8 cellular contexts compared by ENCODE assay signal in the genomic region with DNA sequence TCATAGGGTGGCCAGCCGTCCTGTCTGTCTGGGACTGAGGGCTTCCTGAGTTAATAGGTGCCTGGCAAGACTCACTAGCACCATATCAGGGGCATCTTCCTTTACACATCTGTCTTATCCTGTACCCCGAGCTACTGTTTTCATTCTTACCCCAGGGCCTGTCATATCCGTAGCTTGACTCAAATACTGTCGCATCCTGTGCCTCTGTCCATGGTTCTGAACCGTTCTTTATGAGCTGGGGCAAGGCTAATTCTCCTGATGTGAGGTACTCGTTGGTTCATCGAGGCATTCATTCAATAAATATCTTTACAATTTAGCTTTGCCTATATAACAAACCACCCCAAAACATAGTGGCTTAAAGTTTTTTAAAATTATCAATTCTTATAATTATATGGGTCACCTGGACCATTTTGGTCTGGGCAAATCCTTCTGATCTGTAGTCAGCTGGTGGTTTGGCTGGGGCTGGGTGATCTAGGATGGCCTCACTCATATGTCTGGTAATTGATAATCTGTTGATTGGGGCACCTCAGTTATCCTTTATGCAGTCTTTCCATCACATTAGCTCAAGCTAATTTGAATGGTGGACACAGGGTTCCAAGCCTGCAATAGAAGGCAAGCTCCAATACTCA.
DNase-seq lines count a peak whose midpoint lies in the region; ATAC-seq and TF ChIP-seq lines count a peak whose summit lies in the region.

No MANE protein-coding gene starts in this region.

- H3K9me2 ChIP-seq in GM23338 (ENCODE audit: insufficient read depth), result no peaks in the 10 kb centered on the region

- no peaks in the 10 kb centered on the region for H4K20me1 ChIP-seq in GM23338 (replicated peaks; ENCODE audit: insufficient read depth)

- H3F3A ChIP-seq in GM23338 (replicated peaks; ENCODE audit: low read depth), result no peaks in the 10 kb centered on the region

- H3K9me3 Mint-ChIP-seq in GM23338, result no peaks in the 10 kb centered on the region
- no peaks in the 10 kb centered on the region for H3K9me3 Mint-ChIP-seq in natural killer cell treated with Interleukin-12 subunit alpha and Interleukin-12 subunit beta and Interleukin-15 and Interleukin-18, amount 100 ng/mL, for 72 hours

- DNase-seq in GM23338 (ENCODE audit: low spot score), result peak; percentile 87
- DNase-seq in SK-MEL-5 (ENCODE audit: low read depth, low spot score), result peak; percentile 38
- DNase-seq in body of pancreas, result peak in 3 of 4 donors; percentile 21 to 38 (median 26)
- DNase-seq in natural killer cell treated with Interleukin-12 subunit alpha and Interleukin-12 subunit beta and Interleukin-15 and Interleukin-18, amount 100 ng/mL, for 72 hours (ENCODE audit: low spot score), result no peak
- DNase-seq in epidermal melanocyte (ENCODE audit: insufficient read length, low spot score), result no peak
- no peak for DNase-seq in D341Med (ENCODE audit: low spot score)
- no peak for DNase-seq in NCI-H510A treated with DMSO at 0.1 percent for 48 hours (lab: John Stamatoyannopoulos, UW)

- ATAC-seq in GM23338, result peak; percentile 73
- ATAC-seq in body of pancreas, result no peak
- ATAC-seq in natural killer cell treated with Interleukin-12 subunit alpha and Interleukin-12 subunit beta and Interleukin-15 and Interleukin-18, amount 100 ng/mL, for 72 hours, result peak; percentile 38 to 69
- ATAC-seq in GM21526 (IDR thresholded peaks at IDR 0.05; ENCODE audit: low FRiP score, unreplicated experiment), result no peak

- WGBS in body of pancreas, 2 donors, result 16 to 22% methylated on average over 7 of the region's 7 CpGs

- H3K36me3 Mint-ChIP-seq in GM23338 (ENCODE audit: low read depth), result no peaks in the 10 kb centered on the region
- no peaks in the 10 kb centered on the region for H3K36me3 Mint-ChIP-seq in natural killer cell treated with Interleukin-12 subunit alpha and Interleukin-12 subunit beta and Interleukin-15 and Interleukin-18, amount 100 ng/mL, for 72 hours

- H3K4me1 Mint-ChIP-seq in GM23338, result peaks cover 22% of the 10 kb centered on the region
- H3K4me1 Mint-ChIP-seq in natural killer cell treated with Interleukin-12 subunit alpha and Interleukin-12 subunit beta and Interleukin-15 and Interleukin-18, amount 100 ng/mL, for 72 hours (ENCODE audit: low read depth in 2 of 2), result peaks cover 4 to 5% of the 10 kb centered on the region in 2 donors

- no peaks in the 10 kb centered on the region for H3K9me3 ChIP-seq in body of pancreas

- intact Hi-C loops in body of pancreas (cut with DNase I), result no loop called here

- H3K4me1 ChIP-seq in GM23338 (ENCODE audit: insufficient read depth) (no peaks in the 10 kb centered on the region), body of pancreas (no peaks in the 10 kb centered on the region)

- no peak overlapping the region for H3K27ac Mint-ChIP-seq in GM23338
- H3K27ac Mint-ChIP-seq in natural killer cell treated with Interleukin-12 subunit alpha and Interleukin-12 subunit beta and Interleukin-15 and Interleukin-18, amount 100 ng/mL, for 72 hours, result no peak overlapping the region

- no peak overlapping the region for H2AFZ ChIP-seq in GM23338

- TF ChIP-seq CTCF in GM23338 (conservative IDR thresholded peaks at IDR 0.05; ENCODE audit: low read depth in 2 of 2) (no peak), body of pancreas (IDR thresholded peaks at IDR 0.05) (no peak)

- H3K4me3 ChIP-seq in GM23338 (no peak overlapping the region), body of pancreas (no peak overlapping the region)

- in situ Hi-C loops in SK-MEL-5 (cut with HindIII; ENCODE audit: low pct_unique_long_range_greater_than_20kb, low sequenced_read_pairs), result no loop called here

- H3K4me3 Mint-ChIP-seq in GM23338, result no peak overlapping the region
- H3K4me3 Mint-ChIP-seq in natural killer cell treated with Interleukin-12 subunit alpha and Interleukin-12 subunit beta and Interleukin-15 and Interleukin-18, amount 100 ng/mL, for 72 hours, result no peak overlapping the region

- H3K79me2 ChIP-seq in GM23338 (replicated peaks; ENCODE audit: insufficient read depth), result no peaks in the 10 kb centered on the region

- no peak overlapping the region for H3K27ac ChIP-seq in GM23338 (ENCODE audit: low read depth)
- no peak overlapping the region for H3K27ac ChIP-seq in body of pancreas

- H3K27me3 Mint-ChIP-seq in GM23338 (ENCODE audit: insufficient read depth, low read depth, poor library complexity), result peaks cover 7% of the 10 kb centered on the region
- peaks cover 42 to 51% of the 10 kb centered on the region in 2 donors for H3K27me3 Mint-ChIP-seq in natural killer cell treated with Interleukin-12 subunit alpha and Interleukin-12 subunit beta and Interleukin-15 and Interleukin-18, amount 100 ng/mL, for 72 hours

- H3K4me2 ChIP-seq in GM23338, result no peak overlapping the region

- no peak for TF ChIP-seq POLR2A in body of pancreas (IDR thresholded peaks at IDR 0.05)

- H3K36me3 ChIP-seq in GM23338 (ENCODE audit: insufficient read depth) (no peaks in the 10 kb centered on the region), body of pancreas (replicated peaks in 1 of 2; ENCODE audit: insufficient read depth in 1 of 2, low read depth in 2 of 2) (no peaks in the 10 kb centered on the region)

- H3K27me3 ChIP-seq in GM23338 (ENCODE audit: insufficient read depth) (no peaks in the 10 kb centered on the region), body of pancreas (no peaks in the 10 kb centered on the region)

TF ChIP-seq in GM23338, 12 proteins besides CTCF, POLR2A, EP300 and RAD21:
- TF ChIP-seq NANOG (IDR thresholded peaks at IDR 0.05; ENCODE audit: borderline replicate concordance) (no peak), EZH2 (IDR thresholded peaks at IDR 0.05; ENCODE audit: low read depth, unreplicated experiment) (no peak)
- TF ChIP-seq, protein P1, sequence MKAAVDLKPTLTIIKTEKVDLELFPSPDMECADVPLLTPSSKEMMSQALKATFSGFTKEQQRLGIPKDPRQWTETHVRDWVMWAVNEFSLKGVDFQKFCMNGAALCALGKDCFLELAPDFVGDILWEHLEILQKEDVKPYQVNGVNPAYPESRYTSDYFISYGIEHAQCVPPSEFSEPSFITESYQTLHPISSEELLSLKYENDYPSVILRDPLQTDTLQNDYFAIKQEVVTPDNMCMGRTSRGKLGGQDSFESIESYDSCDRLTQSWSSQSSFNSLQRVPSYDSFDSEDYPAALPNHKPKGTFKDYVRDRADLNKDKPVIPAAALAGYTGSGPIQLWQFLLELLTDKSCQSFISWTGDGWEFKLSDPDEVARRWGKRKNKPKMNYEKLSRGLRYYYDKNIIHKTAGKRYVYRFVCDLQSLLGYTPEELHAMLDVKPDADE (IDR thresholded peaks at IDR 0.05), result no peak
- TF ChIP-seq, protein P2, sequence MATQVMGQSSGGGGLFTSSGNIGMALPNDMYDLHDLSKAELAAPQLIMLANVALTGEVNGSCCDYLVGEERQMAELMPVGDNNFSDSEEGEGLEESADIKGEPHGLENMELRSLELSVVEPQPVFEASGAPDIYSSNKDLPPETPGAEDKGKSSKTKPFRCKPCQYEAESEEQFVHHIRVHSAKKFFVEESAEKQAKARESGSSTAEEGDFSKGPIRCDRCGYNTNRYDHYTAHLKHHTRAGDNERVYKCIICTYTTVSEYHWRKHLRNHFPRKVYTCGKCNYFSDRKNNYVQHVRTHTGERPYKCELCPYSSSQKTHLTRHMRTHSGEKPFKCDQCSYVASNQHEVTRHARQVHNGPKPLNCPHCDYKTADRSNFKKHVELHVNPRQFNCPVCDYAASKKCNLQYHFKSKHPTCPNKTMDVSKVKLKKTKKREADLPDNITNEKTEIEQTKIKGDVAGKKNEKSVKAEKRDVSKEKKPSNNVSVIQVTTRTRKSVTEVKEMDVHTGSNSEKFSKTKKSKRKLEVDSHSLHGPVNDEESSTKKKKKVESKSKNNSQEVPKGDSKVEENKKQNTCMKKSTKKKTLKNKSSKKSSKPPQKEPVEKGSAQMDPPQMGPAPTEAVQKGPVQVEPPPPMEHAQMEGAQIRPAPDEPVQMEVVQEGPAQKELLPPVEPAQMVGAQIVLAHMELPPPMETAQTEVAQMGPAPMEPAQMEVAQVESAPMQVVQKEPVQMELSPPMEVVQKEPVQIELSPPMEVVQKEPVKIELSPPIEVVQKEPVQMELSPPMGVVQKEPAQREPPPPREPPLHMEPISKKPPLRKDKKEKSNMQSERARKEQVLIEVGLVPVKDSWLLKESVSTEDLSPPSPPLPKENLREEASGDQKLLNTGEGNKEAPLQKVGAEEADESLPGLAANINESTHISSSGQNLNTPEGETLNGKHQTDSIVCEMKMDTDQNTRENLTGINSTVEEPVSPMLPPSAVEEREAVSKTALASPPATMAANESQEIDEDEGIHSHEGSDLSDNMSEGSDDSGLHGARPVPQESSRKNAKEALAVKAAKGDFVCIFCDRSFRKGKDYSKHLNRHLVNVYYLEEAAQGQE (IDR thresholded peaks at IDR 0.05; ENCODE audit: unreplicated experiment), result peak; percentile 91

Comparison
In these comparisons a context has a peak if more than half of its experiments do, and no peak if none do; other contexts are left out.
1. ATAC-seq: peak in GM23338 (single experiment) and natural killer cell treated with Interleukin-12 subunit alpha and Interleukin-12 subunit beta and Interleukin-15 and Interleukin-18, amount 100 ng/mL, for 72 hours (2 of 2); none in body of pancreas (single experiment) and GM21526 (single experiment).
2. DNase-seq: peak in GM23338 (single experiment), SK-MEL-5 (single experiment) and body of pancreas (3 of 4); none in natural killer cell treated with Interleukin-12 subunit alpha and Interleukin-12 subunit beta and Interleukin-15 and Interleukin-18, amount 100 ng/mL, for 72 hours (single experiment), epidermal melanocyte (single experiment), D341Med (single experiment) and NCI-H510A treated with DMSO at 0.1 percent for 48 hours (single experiment).